ENCODE assay signal across 19 cellular contexts in the genomic region with DNA sequence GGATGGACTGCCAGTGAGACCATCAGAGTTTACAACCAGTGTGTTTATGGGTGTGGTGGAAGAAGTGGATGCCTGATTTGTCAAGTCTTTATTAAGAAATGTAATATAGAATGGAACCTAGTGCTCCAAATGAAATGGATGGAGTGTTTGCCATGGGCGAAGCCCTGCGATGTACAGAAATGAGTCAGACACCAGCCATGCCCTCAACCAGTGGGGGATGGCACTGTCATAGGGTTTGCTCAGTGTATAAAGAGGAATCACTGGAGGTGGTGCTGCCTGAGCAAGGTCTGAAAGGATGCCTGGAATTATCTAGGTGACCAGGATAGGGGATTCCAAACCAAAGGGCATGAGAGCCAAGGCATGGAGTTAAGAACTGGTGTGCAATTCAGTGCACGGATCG.
"Had no signal": no experiment of that assay in that cellular context is flagged by ENCODE, and none has a peak within 500 bp of the region (broad histone marks: within the 10 kb centered on the region; RNA-seq: fewer than 3 reads in every experiment).

No MANE protein-coding gene starts in this region.

- ATAC-seq: heart left ventricle; left lobe of liver; natural killer cell treated with Interleukin-12 subunit alpha and Interleukin-12 subunit beta and Interleukin-15 and Interleukin-18, amount 100 ng/mL, for 72 hours; pancreas; right cardiac atrium; stimulated activated naive B cell treated with anti-CD40 and anti-IgM and Interleukin-4, amounts not matched to agents 10 μg/mL and 1 μg/mL and 100 μg/mL, for 72 hours had no signal

- H3K4me3 ChIP-seq: colonic mucosa, heart left ventricle, pancreas, spleen, stomach had no signal

- H3K4me1 ChIP-seq: heart left ventricle, pancreas, spleen had no signal

- DNase-seq: colonic mucosa; dermis blood vessel endothelial cell; erythroblast; heart left ventricle; hippocampal formation; kidney glomerular epithelial cell; occipital lobe; pancreas; right cardiac atrium; spleen; stimulated activated CD4-positive, alpha-beta T cell treated with anti-CD3 and anti-CD28 coated beads, Interleukin-15, amount 100 ng/mL, for 24 hours; stimulated activated CD4-positive, alpha-beta T cell treated with anti-CD3 and anti-CD28 coated beads, Interleukin-1b, Interleukin-23, amount 100 ng/mL, for 48 hours; stimulated activated CD4-positive, alpha-beta T cell treated with anti-CD3 and anti-CD28 coated beads, Interleukin-4, amount 100 ng/mL, for 24 hours; stimulated activated naive B cell treated with anti-CD40 and anti-IgM and Interleukin-4, amounts not matched to agents 10 μg/mL and 1 μg/mL and 100 μg/mL, for 72 hours; stomach; substantia nigra; trophoblast cell had no signal

- H3K9me3 ChIP-seq: colonic mucosa, heart left ventricle, pancreas, spleen, stomach had no signal

- H3K27ac ChIP-seq: colonic mucosa, heart left ventricle, pancreas, spleen, stomach had no signal

- H3K36me3 ChIP-seq: colonic mucosa, heart left ventricle, pancreas, spleen, stomach had no signal

- H3K27me3 ChIP-seq: colonic mucosa, heart left ventricle, pancreas, spleen, stomach had no signal
